Comparison of ENCODE assay signal across 1 cellular context in the genomic region with DNA sequence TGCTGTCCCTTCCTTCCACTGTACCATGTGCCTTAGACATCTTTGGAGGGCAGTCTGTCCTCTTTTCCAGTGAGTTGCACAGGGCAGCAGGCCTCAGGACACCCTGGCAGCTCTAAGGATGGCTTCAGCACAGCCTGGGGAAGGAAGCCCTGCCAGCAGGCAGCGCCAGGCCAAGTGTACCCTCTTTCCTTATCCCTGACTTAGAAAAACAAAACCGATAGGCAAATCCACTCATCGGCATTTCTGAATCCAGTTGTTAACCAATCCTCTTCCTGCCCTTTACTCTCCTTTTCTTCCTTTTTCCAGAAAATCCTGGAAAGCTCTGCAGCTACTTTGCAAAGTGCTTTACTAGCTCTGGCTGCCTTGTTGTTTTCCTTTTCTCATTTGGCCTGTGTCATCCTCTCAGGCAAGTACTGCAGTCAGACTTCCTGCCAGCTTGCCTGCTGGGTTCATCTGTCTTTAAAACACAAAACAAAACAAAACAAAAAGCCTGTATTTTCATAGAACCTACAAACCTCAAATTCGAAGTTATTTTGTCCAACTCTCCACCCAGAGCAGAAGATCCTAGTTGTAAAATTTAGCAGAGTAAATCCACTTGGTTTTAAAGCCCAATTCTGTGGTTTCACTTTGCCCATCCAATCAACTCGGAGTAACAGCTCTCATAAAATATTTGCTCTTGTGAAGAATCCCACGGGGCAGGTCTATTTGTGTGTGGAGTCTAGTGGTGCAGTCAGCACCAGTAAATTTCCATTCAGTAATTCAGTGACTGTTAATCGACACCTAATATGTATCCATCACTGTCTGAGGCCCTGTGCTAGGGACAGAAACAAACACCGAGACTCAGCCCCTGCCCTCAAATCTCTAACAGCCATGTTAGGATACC.
TF ChIP-seq lines count a peak whose summit lies in the region.

No MANE protein-coding gene starts in this region.

TF ChIP-seq in IMR-90, 13 proteins besides CTCF, POLR2A, EP300 and RAD21:
- no peak for TF ChIP-seq CEBPB (IDR thresholded peaks at IDR 0.05; ENCODE audit: low read depth, low read length)
- no peak for TF ChIP-seq SMC3 (IDR thresholded peaks at IDR 0.05; ENCODE audit: low read depth, low read length)
- no peak for TF ChIP-seq BHLHE40 (IDR thresholded peaks at IDR 0.05; ENCODE audit: low read depth, low read length)
- TF ChIP-seq RCOR1 (IDR thresholded peaks at IDR 0.05; ENCODE audit: insufficient replicate concordance, low read length): no peak
- TF ChIP-seq, protein P1, sequence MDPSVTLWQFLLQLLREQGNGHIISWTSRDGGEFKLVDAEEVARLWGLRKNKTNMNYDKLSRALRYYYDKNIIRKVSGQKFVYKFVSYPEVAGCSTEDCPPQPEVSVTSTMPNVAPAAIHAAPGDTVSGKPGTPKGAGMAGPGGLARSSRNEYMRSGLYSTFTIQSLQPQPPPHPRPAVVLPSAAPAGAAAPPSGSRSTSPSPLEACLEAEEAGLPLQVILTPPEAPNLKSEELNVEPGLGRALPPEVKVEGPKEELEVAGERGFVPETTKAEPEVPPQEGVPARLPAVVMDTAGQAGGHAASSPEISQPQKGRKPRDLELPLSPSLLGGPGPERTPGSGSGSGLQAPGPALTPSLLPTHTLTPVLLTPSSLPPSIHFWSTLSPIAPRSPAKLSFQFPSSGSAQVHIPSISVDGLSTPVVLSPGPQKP (IDR thresholded peaks at IDR 0.05; ENCODE audit: borderline replicate concordance, low read depth, low read length): no peak
